In genomic region chr12:56077966-56078365, GRCh38 we compare ENCODE assay signal across 1 cellular context. TPM values are rescaled to one million over a fixed set of nuclear protein-coding genes. Genes with fewer than 3 reads are reported as not detected.
"Had no signal": no experiment of that assay in that cellular context is flagged by ENCODE, and none has a peak within 500 bp of the region (broad histone marks: within the 10 kb centered on the region; RNA-seq: fewer than 3 reads in every experiment).

No MANE protein-coding gene starts in this region.

RNA-seq across cellular contexts. Expression of gene ERBB3, which starts 2.0 kb away (rescaled TPM):
- total RNA-seq: natural killer cell treated with Interleukin-12 subunit alpha and Interleukin-12 subunit beta and Interleukin-15 and Interleukin-18, amount 100 ng/mL, for 72 hours had no signal
